ENCODE assay signal across 1 cellular context in genomic region chr7:74656421-74656910, GRCh38.
TF ChIP-seq lines count a peak whose summit lies in the region.

No MANE protein-coding gene starts in this region.

TF ChIP-seq in GM12878, 131 proteins besides CTCF, POLR2A, EP300 and RAD21 (continued from another document and continues in another):
- TF ChIP-seq ZNF592 (IDR thresholded peaks at IDR 0.05) (no peak), RB1 (IDR thresholded peaks at IDR 0.05; ENCODE audit: borderline replicate concordance) (peak; percentile 29; the same call in 1 of the 2 replicates), RUNX3 (IDR thresholded peaks at IDR 0.05; ENCODE audit: low read length) (peak; percentile 82), IKZF1 (conservative IDR thresholded peaks at IDR 0.05) (peak; percentile 51), ZNF622 (IDR thresholded peaks at IDR 0.05) (no peak), POLR2AphosphoS5 (IDR thresholded peaks at IDR 0.05; ENCODE audit: low read length) (no peak), CBX5 (IDR thresholded peaks at IDR 0.05; ENCODE audit: low read depth) (no peak), ZNF384 (IDR thresholded peaks at IDR 0.05; ENCODE audit: borderline replicate concordance, low read depth, low read length) (peak; percentile 40; the same call in 1 of the 2 replicates), YY1 (IDR thresholded peaks at IDR 0.05; ENCODE audit: low read depth, low read length) (peak; percentile 38; the same call in 1 of the 2 replicates), CREM (IDR thresholded peaks at IDR 0.05; ENCODE audit: low read depth) (no peak), ZNF687 (IDR thresholded peaks at IDR 0.05) (no peak), STAT1 (conservative IDR thresholded peaks at IDR 0.05) (no peak), DPF2 (IDR thresholded peaks at IDR 0.05) (no peak), FOXK2 (IDR thresholded peaks at IDR 0.05) (no peak), ELK1 (IDR thresholded peaks at IDR 0.05; ENCODE audit: low read depth, low read length) (0 out of 2 replicates have a peak, but pooled peaks have one; percentile 4), ESRRA (IDR thresholded peaks at IDR 0.05; ENCODE audit: low read length) (no peak), SMAD5 (IDR thresholded peaks at IDR 0.05; ENCODE audit: low read depth) (no peak), IRF3 (IDR thresholded peaks at IDR 0.05) (no peak), CEBPZ (IDR thresholded peaks at IDR 0.05; ENCODE audit: low read depth, low read length) (no peak), NR2F1 (conservative IDR thresholded peaks at IDR 0.05) (no peak), BCLAF1 (IDR thresholded peaks at IDR 0.05) (no peak), SREBF2 (IDR thresholded peaks at IDR 0.05; ENCODE audit: low read length) (no peak), EZH2 (IDR thresholded peaks at IDR 0.05; ENCODE audit: borderline replicate concordance, control insufficient read depth, low read depth, low read length) (no peak), ZNF24 (IDR thresholded peaks at IDR 0.05) (no peak), MXI1 (IDR thresholded peaks at IDR 0.05; ENCODE audit: low read depth, low read length) (no peak), PAX8 (IDR thresholded peaks at IDR 0.05) (no peak), CEBPB (IDR thresholded peaks at IDR 0.05; ENCODE audit: borderline replicate concordance in 1 of 2, low read depth in 2 of 2, low read length in 2 of 2) (no peak)
- TF ChIP-seq, protein P1, sequence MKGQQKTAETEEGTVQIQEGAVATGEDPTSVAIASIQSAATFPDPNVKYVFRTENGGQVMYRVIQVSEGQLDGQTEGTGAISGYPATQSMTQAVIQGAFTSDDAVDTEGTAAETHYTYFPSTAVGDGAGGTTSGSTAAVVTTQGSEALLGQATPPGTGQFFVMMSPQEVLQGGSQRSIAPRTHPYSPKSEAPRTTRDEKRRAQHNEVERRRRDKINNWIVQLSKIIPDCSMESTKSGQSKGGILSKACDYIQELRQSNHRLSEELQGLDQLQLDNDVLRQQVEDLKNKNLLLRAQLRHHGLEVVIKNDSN (IDR thresholded peaks at IDR 0.05; ENCODE audit: borderline replicate concordance, extremely low read length, insufficient read depth, low read depth, low read length), result no peak
- TF ChIP-seq, protein P2, sequence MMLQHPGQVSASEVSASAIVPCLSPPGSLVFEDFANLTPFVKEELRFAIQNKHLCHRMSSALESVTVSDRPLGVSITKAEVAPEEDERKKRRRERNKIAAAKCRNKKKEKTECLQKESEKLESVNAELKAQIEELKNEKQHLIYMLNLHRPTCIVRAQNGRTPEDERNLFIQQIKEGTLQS (IDR thresholded peaks at IDR 0.05; ENCODE audit: borderline replicate concordance, extremely low read depth, low read depth, low read length), result no peak
- TF ChIP-seq, protein P3, sequence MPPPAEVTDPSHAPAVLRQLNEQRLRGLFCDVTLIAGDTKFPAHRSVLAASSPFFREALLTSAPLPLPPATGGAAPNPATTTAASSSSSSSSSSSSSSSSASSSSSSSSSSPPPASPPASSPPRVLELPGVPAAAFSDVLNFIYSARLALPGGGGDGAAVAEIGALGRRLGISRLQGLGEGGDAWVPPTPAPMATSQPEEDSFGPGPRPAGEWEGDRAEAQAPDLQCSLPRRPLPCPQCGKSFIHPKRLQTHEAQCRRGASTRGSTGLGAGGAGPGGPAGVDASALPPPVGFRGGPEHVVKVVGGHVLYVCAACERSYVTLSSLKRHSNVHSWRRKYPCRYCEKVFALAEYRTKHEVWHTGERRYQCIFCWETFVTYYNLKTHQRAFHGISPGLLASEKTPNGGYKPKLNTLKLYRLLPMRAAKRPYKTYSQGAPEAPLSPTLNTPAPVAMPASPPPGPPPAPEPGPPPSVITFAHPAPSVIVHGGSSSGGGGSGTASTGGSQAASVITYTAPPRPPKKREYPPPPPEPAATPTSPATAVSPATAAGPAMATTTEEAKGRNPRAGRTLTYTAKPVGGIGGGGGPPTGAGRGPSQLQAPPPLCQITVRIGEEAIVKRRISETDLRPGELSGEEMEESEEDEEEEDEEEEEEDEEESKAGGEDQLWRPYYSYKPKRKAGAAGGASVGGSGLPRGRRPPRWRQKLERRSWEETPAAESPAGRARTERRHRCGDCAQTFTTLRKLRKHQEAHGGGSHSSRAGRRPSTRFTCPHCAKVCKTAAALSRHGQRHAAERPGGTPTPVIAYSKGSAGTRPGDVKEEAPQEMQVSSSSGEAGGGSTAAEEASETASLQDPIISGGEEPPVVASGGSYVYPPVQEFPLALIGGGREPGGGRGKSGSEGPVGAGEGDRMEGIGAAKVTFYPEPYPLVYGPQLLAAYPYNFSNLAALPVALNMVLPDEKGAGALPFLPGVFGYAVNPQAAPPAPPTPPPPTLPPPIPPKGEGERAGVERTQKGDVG (CRISPR knock-in tag; IDR thresholded peaks at IDR 0.05), result no peak
- TF ChIP-seq, protein P4, sequence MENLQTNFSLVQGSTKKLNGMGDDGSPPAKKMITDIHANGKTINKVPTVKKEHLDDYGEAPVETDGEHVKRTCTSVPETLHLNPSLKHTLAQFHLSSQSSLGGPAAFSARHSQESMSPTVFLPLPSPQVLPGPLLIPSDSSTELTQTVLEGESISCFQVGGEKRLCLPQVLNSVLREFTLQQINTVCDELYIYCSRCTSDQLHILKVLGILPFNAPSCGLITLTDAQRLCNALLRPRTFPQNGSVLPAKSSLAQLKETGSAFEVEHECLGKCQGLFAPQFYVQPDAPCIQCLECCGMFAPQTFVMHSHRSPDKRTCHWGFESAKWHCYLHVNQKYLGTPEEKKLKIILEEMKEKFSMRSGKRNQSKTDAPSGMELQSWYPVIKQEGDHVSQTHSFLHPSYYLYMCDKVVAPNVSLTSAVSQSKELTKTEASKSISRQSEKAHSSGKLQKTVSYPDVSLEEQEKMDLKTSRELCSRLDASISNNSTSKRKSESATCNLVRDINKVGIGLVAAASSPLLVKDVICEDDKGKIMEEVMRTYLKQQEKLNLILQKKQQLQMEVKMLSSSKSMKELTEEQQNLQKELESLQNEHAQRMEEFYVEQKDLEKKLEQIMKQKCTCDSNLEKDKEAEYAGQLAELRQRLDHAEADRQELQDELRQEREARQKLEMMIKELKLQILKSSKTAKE (IDR thresholded peaks at IDR 0.05; ENCODE audit: low read depth, poor library complexity, severe bottlenecking), result peak; percentile 47
